17 cellular contexts compared by ENCODE assay signal in genomic region chr1:75100481-75101092, GRCh38. TPM values are rescaled to one million over a fixed set of nuclear protein-coding genes. Genes with fewer than 3 reads are reported as not detected.
"Had no signal": no experiment of that assay in that cellular context is flagged by ENCODE, and none has a peak within 500 bp of the region (broad histone marks: within the 10 kb centered on the region; RNA-seq: fewer than 3 reads in every experiment).

No MANE protein-coding gene starts in this region.

- H3K27me3 ChIP-seq: upper lobe of right lung had no signal

- H3K27me3 Mint-ChIP-seq: activated naive CD8-positive, alpha-beta T cell treated with anti-CD3 and anti-CD28 coated beads for 36 hours; natural killer cell treated with Interleukin-12 subunit alpha and Interleukin-12 subunit beta and Interleukin-15 and Interleukin-18, amount 100 ng/mL, for 72 hours; stimulated activated naive CD8-positive, alpha-beta T cell treated with anti-CD3 and anti-CD28 coated beads, Interleukin-15, Interleukin-2, amounts not matched to agents 100 ng/mL and 50 ng/mL, for 24 hours had no signal

- ATAC-seq: activated CD4-positive, CD25-positive, alpha-beta regulatory T cell treated with anti-CD3 and anti-CD28 coated beads, Interleukin-2, amount 50 U/mL, for 24 hours; esophagus mucosa; left lobe of liver; natural killer cell treated with Interleukin-12 subunit alpha and Interleukin-12 subunit beta and Interleukin-15 and Interleukin-18, amount 100 ng/mL, for 72 hours; upper lobe of right lung had no signal

- H3K4me1 ChIP-seq: upper lobe of right lung had no signal

- H3K27ac Mint-ChIP-seq: activated naive CD8-positive, alpha-beta T cell treated with anti-CD3 and anti-CD28 coated beads for 36 hours; endodermal cell; natural killer cell treated with Interleukin-12 subunit alpha and Interleukin-12 subunit beta and Interleukin-15 and Interleukin-18, amount 100 ng/mL, for 72 hours; stimulated activated naive CD8-positive, alpha-beta T cell treated with anti-CD3 and anti-CD28 coated beads, Interleukin-15, Interleukin-2, amounts not matched to agents 100 ng/mL and 50 ng/mL, for 24 hours; T-helper 1 cell treated with Interleukin-12 subunit alpha and Interleukin-12 subunit beta and Interleukin-4 antibody, amounts not matched to agents 30 μg/mL and 1 μg/mL, for 36 hours had no signal

- H3K36me3 ChIP-seq: upper lobe of right lung had no signal

- H3K4me3 Mint-ChIP-seq: activated naive CD8-positive, alpha-beta T cell treated with anti-CD3 and anti-CD28 coated beads for 36 hours; endodermal cell; natural killer cell treated with Interleukin-12 subunit alpha and Interleukin-12 subunit beta and Interleukin-15 and Interleukin-18, amount 100 ng/mL, for 72 hours; stimulated activated naive CD8-positive, alpha-beta T cell treated with anti-CD3 and anti-CD28 coated beads, Interleukin-15, Interleukin-2, amounts not matched to agents 100 ng/mL and 50 ng/mL, for 24 hours; T-helper 1 cell treated with Interleukin-12 subunit alpha and Interleukin-12 subunit beta and Interleukin-4 antibody, amounts not matched to agents 30 μg/mL and 1 μg/mL, for 36 hours had no signal

- H3K4me3 ChIP-seq: upper lobe of right lung had no signal

- H3K36me3 Mint-ChIP-seq: activated naive CD8-positive, alpha-beta T cell treated with anti-CD3 and anti-CD28 coated beads for 36 hours; natural killer cell treated with Interleukin-12 subunit alpha and Interleukin-12 subunit beta and Interleukin-15 and Interleukin-18, amount 100 ng/mL, for 72 hours had no signal

- DNase-seq: activated effector memory CD4-positive, alpha-beta T cell treated with anti-CD3 and anti-CD28 coated beads, Interleukin-2, amount 50 U/mL, for 16 hours; activated naive CD8-positive, alpha-beta T cell treated with anti-CD3 and anti-CD28 coated beads for 36 hours; activated T-cell treated with anti-CD3 and anti-CD28 coated beads, Interleukin-2, amount 50 U/mL, for 1 hour; anterior cingulate cortex; dermis blood vessel endothelial cell; endodermal cell; foreskin fibroblast; glutamatergic neuron; stimulated activated CD4-positive, alpha-beta T cell treated with anti-CD3 and anti-CD28 coated beads, Interleukin-4, amount 100 ng/mL, for 24 hours; upper lobe of right lung had no signal

- H3K4me1 Mint-ChIP-seq: activated naive CD8-positive, alpha-beta T cell treated with anti-CD3 and anti-CD28 coated beads for 36 hours had no signal

- H3K27ac ChIP-seq: upper lobe of right lung had no signal

- H3K9me3 Mint-ChIP-seq: activated naive CD8-positive, alpha-beta T cell treated with anti-CD3 and anti-CD28 coated beads for 36 hours; endodermal cell; T-helper 1 cell treated with Interleukin-12 subunit alpha and Interleukin-12 subunit beta and Interleukin-4 antibody, amounts not matched to agents 30 μg/mL and 1 μg/mL, for 36 hours had no signal

- H3K9me3 ChIP-seq: upper lobe of right lung had no signal

RNA-seq across cellular contexts. Expression of gene LHX8, which starts 33.6 kb away (rescaled TPM):
- total RNA-seq: activated naive CD8-positive, alpha-beta T cell treated with anti-CD3 and anti-CD28 coated beads for 36 hours; dermis blood vessel endothelial cell; endodermal cell; esophagus mucosa; left lobe of liver; natural killer cell treated with Interleukin-12 subunit alpha and Interleukin-12 subunit beta and Interleukin-15 and Interleukin-18, amount 100 ng/mL, for 72 hours; omental fat pad; upper lobe of right lung had no signal
